27 cellular contexts compared by ENCODE assay signal in genomic region chr14:104729835-104730181, GRCh38.
"Had no signal": no experiment of that assay in that cellular context is flagged by ENCODE, and none has a peak within 500 bp of the region (broad histone marks: within the 10 kb centered on the region; RNA-seq: fewer than 3 reads in every experiment).

No MANE protein-coding gene starts in this region.

- H3K9me3 ChIP-seq: colonic mucosa, gastroesophageal sphincter, heart right ventricle, left lung, lower lobe of right lung, ovary, stomach, thyroid gland, upper lobe of left lung, uterus had no signal

- H3K27me3 ChIP-seq: colonic mucosa, gastroesophageal sphincter, heart right ventricle, ovary, stomach, thyroid gland, upper lobe of left lung, uterus had no signal

- H3K36me3 ChIP-seq: colonic mucosa, gastroesophageal sphincter, heart right ventricle, left lung, lower lobe of right lung, ovary, stomach, thyroid gland, upper lobe of left lung, uterus had no signal

- H3K27ac ChIP-seq: colonic mucosa, epithelial cell of prostate, gastroesophageal sphincter, left lung, lower lobe of right lung, ovary, stomach, thyroid gland, upper lobe of left lung, uterus had no signal

- DNase-seq: colonic mucosa; effector CD8-positive, alpha-beta T cell; endodermal cell; foreskin fibroblast; hippocampal formation; left cardiac atrium; left lung; lower lobe of right lung; naive thymus-derived CD8-positive, alpha-beta T cell; nephron progenitor cell; occipital lobe; ovary; posterior cingulate gyrus; retina; stimulated activated CD4-positive, alpha-beta T cell treated with anti-CD3 and anti-CD28 coated beads, Interleukin-2, amount 100 ng/mL, for 24 hours; stimulated activated CD4-positive, alpha-beta T cell treated with anti-CD3 and anti-CD28 coated beads, Interleukin-4, amount 100 ng/mL, for 24 hours; stimulated activated naive CD4-positive, alpha-beta T cell treated with Interleukin-2 at 50 U/mL for 16 hours; stomach; thyroid gland; uterus had no signal

- ATAC-seq: esophagus mucosa; gastroesophageal sphincter; heart right ventricle; left cardiac atrium; left lung; lower lobe of right lung; naive thymus-derived CD8-positive, alpha-beta T cell; sciatic nerve; stimulated activated effector memory CD8-positive, alpha-beta T cell treated with anti-CD3 and anti-CD28 coated beads, Interleukin-12 subunit alpha, Interleukin-12 subunit beta, amount 100 ng/mL, for 72 hours had no signal

- H3K4me3 ChIP-seq: colonic mucosa, gastroesophageal sphincter, heart right ventricle, left lung, lower lobe of right lung, ovary, stomach, thyroid gland, upper lobe of left lung, uterus had no signal
